19 cellular contexts compared by ENCODE assay signal in genomic region chr13:51998723-51999471, GRCh38. TPM values are rescaled to one million over a fixed set of nuclear protein-coding genes. Genes with fewer than 3 reads are reported as not detected.
DNase-seq lines count a peak whose midpoint lies in the region; ATAC-seq, FAIRE-seq and TF ChIP-seq lines count a peak whose summit lies in the region.
"Had no signal": no experiment of that assay in that cellular context is flagged by ENCODE, and none has a peak within 500 bp of the region (broad histone marks: within the 10 kb centered on the region; RNA-seq: fewer than 3 reads in every experiment).

No MANE protein-coding gene starts in this region.

- H3K23ac ChIP-seq in IMR-90 (ENCODE audit: low read depth, low read length), result no peak overlapping the region; the same call in 1 of the 2 replicates

- POLR2A ChIA-PET in IMR-90 (lab: Charles Lee; ENCODE audit: unreplicated experiment), result no interaction called here

- H4K8ac ChIP-seq in IMR-90 (ENCODE audit: low read depth in 2 of 2, low read length in 2 of 2), result no peak overlapping the region

- CTCF ChIA-PET in IMR-90 (lab: Yijun Ruan, JAX) (interaction anchor here (0.5 to 0.8 kb wide), 2 partner anchors 34 to 86 kb away, joined by 3 to 5 read pairs; no protein-coding TSS in a partner anchor), Calu3 (lab: Charles Lee) (interaction anchor here (1.3 kb wide), 1 partner anchor 129 kb away, joined by 3 read pairs; no protein-coding TSS in a partner anchor)

- H2AFZ ChIP-seq in IMR-90 (replicated peaks; ENCODE audit: low read length, poor library complexity), result no peak overlapping the region
- H2AFZ ChIP-seq in keratinocyte (ENCODE audit: control insufficient read depth, low read length), result no peak overlapping the region

- no peaks in the 10 kb centered on the region for H3K79me2 ChIP-seq in keratinocyte (ENCODE audit: control insufficient read depth, insufficient read depth, low read length)

- no peak overlapping the region for H3K14ac ChIP-seq in IMR-90 (replicated peaks; ENCODE audit: low read depth, low read length)

- H3K27ac ChIP-seq in IMR-90 (ENCODE audit: insufficient read depth, low read length) (no peak overlapping the region), keratinocyte (ENCODE audit: control insufficient read depth, insufficient read depth, low read length) (no peak overlapping the region), sigmoid colon (peak overlapping the region; percentile 8 to 51 (median 40))
- H3K27ac ChIP-seq: BLaER1 treated with 17β-estradiol and CSF1 and Interleukin-3, amounts not matched to agents 10 nM and 100 nM; brain microvascular endothelial cell had no signal

- H2BK5ac ChIP-seq in IMR-90 (ENCODE audit: low read depth, low read length, poor library complexity, severe bottlenecking), result no peak overlapping the region

- no peak overlapping the region for H2BK120ac ChIP-seq in IMR-90 (ENCODE audit: low read depth, low read length)

- no peak overlapping the region for H3K9ac ChIP-seq in IMR-90 (ENCODE audit: low read depth, low read length)
- H3K9ac ChIP-seq in keratinocyte (ENCODE audit: control insufficient read depth, extremely low read depth, insufficient read depth, low read length), result no peak overlapping the region
- H3K9ac ChIP-seq: BLaER1 treated with 17β-estradiol and CSF1 and Interleukin-3, amounts not matched to agents 10 nM and 100 nM had no signal

- no peaks in the 10 kb centered on the region for H3K79me1 ChIP-seq in IMR-90 (ENCODE audit: low read depth in 1 of 2, low read length in 2 of 2)

- no peak overlapping the region for H3K27ac Mint-ChIP-seq in Calu3 (ENCODE audit: unreplicated experiment)
- H3K27ac Mint-ChIP-seq: stimulated activated naive CD8-positive, alpha-beta T cell treated with anti-CD3 and anti-CD28 coated beads, Interleukin-15, amount 100 ng/mL, for 72 hours had no signal

- no peak overlapping the region for H2BK20ac ChIP-seq in IMR-90 (ENCODE audit: low read depth, low read length)

- no peaks in the 10 kb centered on the region for H3K9me3 Mint-ChIP-seq in Calu3 (ENCODE audit: low read depth, unreplicated experiment)
- H3K9me3 Mint-ChIP-seq: stimulated activated naive CD8-positive, alpha-beta T cell treated with anti-CD3 and anti-CD28 coated beads, Interleukin-15, amount 100 ng/mL, for 72 hours had no signal

- H3K56ac ChIP-seq in IMR-90 (ENCODE audit: extremely low read depth, insufficient read depth, low read length), result no peak overlapping the region

- H4K20me1 ChIP-seq in IMR-90 (ENCODE audit: insufficient read depth, low read length), result peaks cover 5% of the 10 kb centered on the region; the same call in 1 of the 2 replicates
- no peaks in the 10 kb centered on the region for H4K20me1 ChIP-seq in keratinocyte (ENCODE audit: control insufficient read depth, extremely low read depth, insufficient read depth, low read length)
- H4K20me1 ChIP-seq: BLaER1 treated with 17β-estradiol and CSF1 and Interleukin-3, amounts not matched to agents 10 nM and 100 nM had no signal

- H3K9me1 ChIP-seq in IMR-90 (ENCODE audit: insufficient read depth, low read length), result no peaks in the 10 kb centered on the region
- H3K9me1 ChIP-seq in keratinocyte (ENCODE audit: control insufficient read depth, extremely low read depth, insufficient read depth, low read length), result no peaks in the 10 kb centered on the region

- H3K4me3 ChIP-seq in IMR-90 (ENCODE audit: insufficient read depth, low read depth, low read length) (no peak overlapping the region), keratinocyte (ENCODE audit: control insufficient read depth in 2 of 3, extremely low read depth in 1 of 3, insufficient read depth in 2 of 3, low read depth in 1 of 3, low read length in 3 of 3) (no peak overlapping the region), sigmoid colon (peak overlapping the region in 2 of 4 donors; percentile 14 to 19)
- H3K4me3 ChIP-seq: BLaER1 treated with 17β-estradiol and CSF1 and Interleukin-3, amounts not matched to agents 10 nM and 100 nM; MG63 had no signal

- H2AK5ac ChIP-seq in IMR-90 (ENCODE audit: low read depth, low read length), result no peak overlapping the region

- TF ChIP-seq CTCF in IMR-90 (conservative IDR thresholded peaks at IDR 0.05; ENCODE audit: low read depth, low read length) (no peak), keratinocyte (optimal IDR thresholded peaks at IDR 0.05 in 1 of 3, IDR thresholded peaks at IDR 0.05 in 1 of 3, conservative IDR thresholded peaks at IDR 0.05 in 1 of 3; ENCODE audit: extremely low read depth in 1 of 3, insufficient read depth in 2 of 3, low read length in 3 of 3) (no peak), sigmoid colon (IDR thresholded peaks at IDR 0.05) (no peak), Calu3 (IDR thresholded peaks at IDR 0.05; ENCODE audit: unreplicated experiment) (no peak)

- H3K4me1 ChIP-seq in IMR-90 (ENCODE audit: control insufficient read depth, insufficient read depth, low read length), result peaks cover 12% of the 10 kb centered on the region
- peaks cover 12% of the 10 kb centered on the region for H3K4me1 ChIP-seq in keratinocyte (ENCODE audit: control insufficient read depth, extremely low read depth, insufficient read depth, low read length)
- H3K4me1 ChIP-seq in sigmoid colon, result peaks cover 0 to 43% (median 39%) of the 10 kb centered on the region in 4 donors
- H3K4me1 ChIP-seq: BLaER1 treated with 17β-estradiol and CSF1 and Interleukin-3, amounts not matched to agents 10 nM and 100 nM had no signal

- FAIRE-seq in keratinocyte (lab: Jason Lieb, UNC), result no peak
- FAIRE-seq: frontal cortex, G401.6, islet of Langerhans had no signal

- WGBS in IMR-90 (ENCODE audit: extremely low coverage in 2 of 2, insufficient read length in 1 of 2), 2 experiments, result no CpG with 5 or more reads among the region's 5 CpGs
- 68 to 77% methylated on average over 5 of the region's 5 CpGs for WGBS in sigmoid colon, 2 donors

- no peak overlapping the region for H3K18ac ChIP-seq in IMR-90 (ENCODE audit: low read depth, low read length)

- TF ChIP-seq RAD21 in IMR-90 (IDR thresholded peaks at IDR 0.05; ENCODE audit: low read length), result no peak

- H3K4ac ChIP-seq in IMR-90 (ENCODE audit: low read depth, low read length), result no peak overlapping the region

- TF ChIP-seq EP300 in sigmoid colon (IDR thresholded peaks at IDR 0.05), result no peak

- TF ChIP-seq POLR2A in IMR-90 (IDR thresholded peaks at IDR 0.05; ENCODE audit: low read depth, low read length), result no peak
- no peak for TF ChIP-seq POLR2A in sigmoid colon (IDR thresholded peaks at IDR 0.05)

- no peak overlapping the region for H4K5ac ChIP-seq in IMR-90 (ENCODE audit: low read depth, low read length)

- no peaks in the 10 kb centered on the region for H3K36me3 Mint-ChIP-seq in Calu3 (ENCODE audit: insufficient read depth, unreplicated experiment)

- peaks cover 29% of the 10 kb centered on the region for H3K27me3 Mint-ChIP-seq in Calu3 (ENCODE audit: unreplicated experiment)

- H3K4me2 ChIP-seq in IMR-90 (ENCODE audit: low read depth, low read length), result peak overlapping the region; percentile 76
- peak overlapping the region; percentile 7 for H3K4me2 ChIP-seq in keratinocyte (ENCODE audit: control insufficient read depth, extremely low read depth, insufficient read depth, low read depth, low read length)
- H3K4me2 ChIP-seq: BLaER1 treated with 17β-estradiol and CSF1 and Interleukin-3, amounts not matched to agents 10 nM and 100 nM had no signal

- BruUV-seq in IMR-90 (replicated peaks; lab: Mats Ljungman, UMichigan), result no TSS peak
- no TSS peak for BruUV-seq in Calu3 (replicated peaks; lab: Mats Ljungman, UMichigan)

- dilution Hi-C loops in IMR-90 (cut with HindIII; ENCODE audit: low sequenced_read_pairs, unreplicated experiment) (no loop called here), keratinocyte (cut with MboI; ENCODE audit: extremely low pct_ligation_motif_present, low sequenced_read_pairs) (no loop called here)

- DNase-seq in IMR-90 (no peak), OCI-M1 (lab: John Stamatoyannopoulos, UW) (peak; percentile 60), keratinocyte (ENCODE audit: low read depth, low spot score) (no peak), sigmoid colon (no peak), Calu3 (no peak), iPS-NIHi7 (ENCODE audit: extremely low spot score) (no peak), superior temporal gyrus (ENCODE audit: extremely low spot score) (no peak)
- DNase-seq: activated naive CD4-positive, alpha-beta T cell treated with Interleukin-2 at 50 U/mL for 16 hours; brain microvascular endothelial cell; GOT3; NCI-H2081 treated with DMSO at 0.1 percent for 48 hours; retina; stimulated activated naive CD8-positive, alpha-beta T cell treated with anti-CD3 and anti-CD28 coated beads, Interleukin-15, amount 100 ng/mL, for 72 hours had no signal

- H3K9me3 ChIP-seq in IMR-90 (ENCODE audit: control insufficient read depth, insufficient read depth, low read length), result no peaks in the 10 kb centered on the region
- H3K9me3 ChIP-seq in keratinocyte (ENCODE audit: control insufficient read depth, low read depth, low read length), result no peaks in the 10 kb centered on the region
- H3K9me3 ChIP-seq in sigmoid colon, result no peaks in the 10 kb centered on the region
- H3K9me3 ChIP-seq: BLaER1 treated with 17β-estradiol and CSF1 and Interleukin-3, amounts not matched to agents 10 nM and 100 nM; MG63 had no signal

- intact Hi-C loops in IMR-90 (cut with micrococcal nuclease) (no loop called here), sigmoid colon (cut with DNase I) (no loop called here), Calu3 (cut with micrococcal nuclease; ENCODE audit: unreplicated experiment) (no loop called here)

- no peaks in the 10 kb centered on the region for H3K36me3 ChIP-seq in IMR-90 (ENCODE audit: control insufficient read depth, insufficient read depth, low read length)
- no peaks in the 10 kb centered on the region for H3K36me3 ChIP-seq in keratinocyte (ENCODE audit: control insufficient read depth in 2 of 2, extremely low read depth in 1 of 2, insufficient read depth in 2 of 2, low read length in 2 of 2)
- no peaks in the 10 kb centered on the region for H3K36me3 ChIP-seq in sigmoid colon
- H3K36me3 ChIP-seq: BLaER1 treated with 17β-estradiol and CSF1 and Interleukin-3, amounts not matched to agents 10 nM and 100 nM; brain microvascular endothelial cell; MG63 had no signal

- no peak overlapping the region for H2AK9ac ChIP-seq in IMR-90 (replicated peaks; ENCODE audit: low read depth, low read length, poor library complexity)

- H3K4me3 Mint-ChIP-seq in Calu3 (ENCODE audit: low read depth, unreplicated experiment), result no peak overlapping the region
- H3K4me3 Mint-ChIP-seq: stimulated activated naive CD8-positive, alpha-beta T cell treated with anti-CD3 and anti-CD28 coated beads, Interleukin-15, amount 100 ng/mL, for 72 hours had no signal

- H3K27me3 ChIP-seq in IMR-90 (ENCODE audit: control insufficient read depth, insufficient read depth, low read length) (peaks cover 46% of the 10 kb centered on the region), keratinocyte (ENCODE audit: control insufficient read depth, extremely low read depth, insufficient read depth, low read length) (peaks cover 12% of the 10 kb centered on the region), sigmoid colon (no peaks in the 10 kb centered on the region)
- H3K27me3 ChIP-seq: BLaER1 treated with 17β-estradiol and CSF1 and Interleukin-3, amounts not matched to agents 10 nM and 100 nM; brain microvascular endothelial cell; MG63 had no signal

- no peak overlapping the region for H2BK15ac ChIP-seq in IMR-90 (ENCODE audit: low read depth, low read length)

- peak; percentile 37 for ATAC-seq in IMR-90 (ENCODE audit: low read depth)
- ATAC-seq in GM18873 (IDR thresholded peaks at IDR 0.05; ENCODE audit: low FRiP score, unreplicated experiment), result no peak
- ATAC-seq: stimulated activated naive CD8-positive, alpha-beta T cell treated with anti-CD3 and anti-CD28 coated beads, Interleukin-15, amount 100 ng/mL, for 72 hours had no signal

- peaks cover 34% of the 10 kb centered on the region for H3K4me1 Mint-ChIP-seq in Calu3 (ENCODE audit: low read depth, unreplicated experiment)
- H3K4me1 Mint-ChIP-seq: stimulated activated naive CD8-positive, alpha-beta T cell treated with anti-CD3 and anti-CD28 coated beads, Interleukin-15, amount 100 ng/mL, for 72 hours had no signal

- no peak overlapping the region for H4K91ac ChIP-seq in IMR-90 (ENCODE audit: insufficient read depth, low read depth, low read length)

- in situ Hi-C loops in IMR-90 (cut with MboI; ENCODE audit: low sequenced_read_pairs), result no loop called here

RNA-seq across cellular contexts. Expression of gene ATP7B, which starts 12.4 kb away (rescaled TPM):
- total RNA-seq in IMR-90 (2012; rRNA removed) (2.2 and 2.7 TPM in 2 replicates), sigmoid colon (1 to 10 TPM; 4.5 to 8.1 (median 5.5) TPM), Calu3 (2022) (5.6 and 6.8 TPM in 2 replicates)
- polyA plus RNA-seq in IMR-90 (2012; rRNA removed) (2.2 and 2.9 TPM in 2 replicates), keratinocyte (5.2 to 7.4 TPM (median 7.2 TPM) in 3 replicates), sigmoid colon (1 to 10 TPM in 2 of 3 donors, under 1 TPM in 1; 0.60 to 5.1 (median 1.2) TPM)
- polyA plus RNA-seq in IMR-90 (2012; cell fraction: cytosol; rRNA removed), result 0.97 and 1.7 TPM in 2 replicates
- 7.2 and 9.2 TPM in 2 replicates for polyA plus RNA-seq in IMR-90 (2012; cell fraction: nucleus; rRNA removed; ENCODE audit: low replicate concordance)
- 2.9 TPM for polyA plus RNA-seq in keratinocyte (2011; ENCODE audit: low read depth)
- 2.1 and 2.3 TPM in 2 replicates for polyA plus RNA-seq in keratinocyte (2011; cell fraction: cytosol; rRNA removed)
- polyA plus RNA-seq in keratinocyte (2011; cell fraction: nucleus; rRNA removed), result 17.1 and 19.3 TPM in 2 replicates
- 2.7 and 5.2 TPM in 2 replicates for polyA plus RNA-seq in keratinocyte (2012; ENCODE audit: low replicate concordance)
- 12.6 to 14.6 TPM (median 13.1 TPM) in 3 replicates for polyA minus RNA-seq in keratinocyte
- polyA minus RNA-seq in keratinocyte (2011; cell fraction: cytosol; rRNA and poly(A)+ RNA removed), result 6.1 TPM
- polyA minus RNA-seq in keratinocyte (2011; cell fraction: nucleus; rRNA and poly(A)+ RNA removed), result 22.4 and 38.9 TPM in 2 replicates

RNA-seq across cellular contexts. Expression of gene ALG11, which starts 13.3 kb away (rescaled TPM):
- total RNA-seq in IMR-90 (2012; rRNA removed) (12.7 and 25.6 TPM in 2 replicates), sigmoid colon (10 to 100 TPM; 11.6 to 20.6 (median 17.4) TPM), Calu3 (2022) (25.7 and 34.3 TPM in 2 replicates)
- polyA plus RNA-seq in IMR-90 (2012; rRNA removed) (6.5 and 10.0 TPM in 2 replicates), keratinocyte (9.8 to 17.4 TPM (median 14.2 TPM) in 3 replicates), sigmoid colon (1 to 10 TPM; 1.2 to 9.3 (median 2.1) TPM)
- polyA plus RNA-seq in IMR-90 (2012; cell fraction: cytosol; rRNA removed), result 0.98 and 1.5 TPM in 2 replicates
- 2.8 and 10.4 TPM in 2 replicates for polyA plus RNA-seq in IMR-90 (2012; cell fraction: nucleus; rRNA removed; ENCODE audit: low replicate concordance)
- 19.7 TPM for polyA plus RNA-seq in keratinocyte (2011; ENCODE audit: low read depth)
- 3.4 and 7.5 TPM in 2 replicates for polyA plus RNA-seq in keratinocyte (2011; cell fraction: cytosol; rRNA removed)
- polyA plus RNA-seq in keratinocyte (2011; cell fraction: nucleus; rRNA removed), result 17.5 and 24.3 TPM in 2 replicates
- polyA plus RNA-seq in keratinocyte (2012; ENCODE audit: low replicate concordance), result 12.0 and 14.6 TPM in 2 replicates
- polyA minus RNA-seq in keratinocyte, result 5.6 to 15.0 TPM (median 12.6 TPM) in 3 replicates
- 7.1 TPM for polyA minus RNA-seq in keratinocyte (2011; cell fraction: cytosol; rRNA and poly(A)+ RNA removed)
- polyA minus RNA-seq in keratinocyte (2011; cell fraction: nucleus; rRNA and poly(A)+ RNA removed), result 20.7 and 35.8 TPM in 2 replicates

RNA-seq across cellular contexts. Expression of gene UTP14C, which starts 25.6 kb away (rescaled TPM):
- total RNA-seq in IMR-90 (2012; rRNA removed) (12.5 and 16.4 TPM in 2 replicates), sigmoid colon (10 to 100 TPM; 15.0 to 18.2 (median 15.8) TPM), Calu3 (2022) (12.4 and 13.6 TPM in 2 replicates)
- polyA plus RNA-seq in IMR-90 (2012; rRNA removed) (7.1 and 8.2 TPM in 2 replicates), keratinocyte (9.5 to 10.8 TPM (median 9.7 TPM) in 3 replicates), sigmoid colon (1 to 10 TPM; 1.8 to 9.7 (median 2.4) TPM)
- polyA plus RNA-seq in IMR-90 (2012; cell fraction: cytosol; rRNA removed), result 1.6 and 2.1 TPM in 2 replicates
- polyA plus RNA-seq in IMR-90 (2012; cell fraction: nucleus; rRNA removed; ENCODE audit: low replicate concordance), result 0.85 and 7.2 TPM in 2 replicates
- polyA plus RNA-seq in keratinocyte (2011; ENCODE audit: low read depth), result 4.7 TPM
- 3.6 and 6.0 TPM in 2 replicates for polyA plus RNA-seq in keratinocyte (2011; cell fraction: cytosol; rRNA removed)
- 14.8 and 19.8 TPM in 2 replicates for polyA plus RNA-seq in keratinocyte (2011; cell fraction: nucleus; rRNA removed)
- polyA plus RNA-seq in keratinocyte (2012; ENCODE audit: low replicate concordance), result 5.3 and 7.4 TPM in 2 replicates
- 1.4 to 9.3 TPM (median 6.9 TPM) in 3 replicates for polyA minus RNA-seq in keratinocyte
- 2.5 TPM for polyA minus RNA-seq in keratinocyte (2011; cell fraction: cytosol; rRNA and poly(A)+ RNA removed)
- polyA minus RNA-seq in keratinocyte (2011; cell fraction: nucleus; rRNA and poly(A)+ RNA removed), result 10.9 and 20.0 TPM in 2 replicates

Comparison
In these comparisons a context has a peak if more than half of its experiments do, and no peak if none do; other contexts are left out.
1. H3K27ac ChIP-seq: peak in sigmoid colon (4 of 4); none in IMR-90 (single experiment) and keratinocyte (single experiment).